ENCODE assay signal across 1 cellular context in genomic region chr2:176554107-176555048, GRCh38.
TF ChIP-seq lines count a peak whose summit lies in the region.

No MANE protein-coding gene starts in this region.

TF ChIP-seq in HCT116, 20 proteins besides CTCF, POLR2A, EP300 and RAD21 (continued from another document):
- TF ChIP-seq REST (IDR thresholded peaks at IDR 0.05; ENCODE audit: low read depth) (no peak), CBX3 (IDR thresholded peaks at IDR 0.05; ENCODE audit: low read depth) (no peak), MAX (IDR thresholded peaks at IDR 0.05) (peak; percentile 1; the same call in 1 of the 2 replicates), EGR1 (IDR thresholded peaks at IDR 0.05; ENCODE audit: low read depth) (peak; percentile 95)
